2 cellular contexts compared by ENCODE assay signal in the genomic region with DNA sequence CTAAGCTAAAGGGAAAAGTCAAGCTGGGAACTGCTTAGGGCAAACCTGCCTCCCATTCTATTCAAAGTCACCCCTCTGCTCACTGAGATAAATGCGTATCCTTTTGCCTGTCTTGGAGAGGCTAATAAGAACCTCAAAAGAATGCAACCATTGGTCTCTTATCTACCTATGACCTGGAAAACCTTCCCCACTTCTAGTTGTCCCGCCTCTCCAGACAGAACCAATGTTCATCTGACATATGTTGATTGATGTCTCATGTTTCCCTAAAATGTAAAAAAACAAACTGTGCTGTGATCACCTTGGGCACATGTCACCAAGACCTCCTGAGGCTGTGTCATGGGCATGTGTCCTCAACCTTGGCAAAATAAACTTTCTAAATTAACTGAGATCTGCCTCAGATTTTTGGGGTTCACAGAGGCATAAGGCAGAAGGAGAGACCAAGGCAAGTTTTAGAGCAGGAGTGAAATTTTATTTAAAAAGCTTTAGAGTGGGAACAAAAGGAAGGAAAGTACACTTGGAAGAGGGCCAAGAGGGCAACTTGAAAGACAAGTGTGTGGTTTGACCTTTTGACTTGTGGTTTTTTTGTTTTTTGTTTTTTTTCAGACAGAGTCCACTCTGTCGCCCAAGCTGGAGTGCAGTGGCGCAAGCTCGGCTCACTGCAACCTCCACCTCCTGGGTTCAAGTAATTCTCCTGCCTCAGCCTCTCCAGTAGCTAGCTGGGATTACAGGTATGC. TPM values are rescaled to one million over a fixed set of nuclear protein-coding genes. Genes with fewer than 3 reads are reported as not detected.
"Had no signal": no experiment of that assay in that cellular context is flagged by ENCODE, and none has a peak within 500 bp of the region (broad histone marks: within the 10 kb centered on the region; RNA-seq: fewer than 3 reads in every experiment).

No MANE protein-coding gene starts in this region.

RNA-seq across cellular contexts. Expression of gene LDHD, which starts 13.0 kb away (rescaled TPM):
- total RNA-seq: activated CD8-positive, alpha-beta T cell treated with anti-CD3 and anti-CD28 coated beads for 36 hours; activated naive CD8-positive, alpha-beta T cell treated with anti-CD3 and anti-CD28 coated beads, Interleukin-2, amount 10 ng/mL, durations not matched to agents 7 days and 5 days had no signal
